In the genomic region with DNA sequence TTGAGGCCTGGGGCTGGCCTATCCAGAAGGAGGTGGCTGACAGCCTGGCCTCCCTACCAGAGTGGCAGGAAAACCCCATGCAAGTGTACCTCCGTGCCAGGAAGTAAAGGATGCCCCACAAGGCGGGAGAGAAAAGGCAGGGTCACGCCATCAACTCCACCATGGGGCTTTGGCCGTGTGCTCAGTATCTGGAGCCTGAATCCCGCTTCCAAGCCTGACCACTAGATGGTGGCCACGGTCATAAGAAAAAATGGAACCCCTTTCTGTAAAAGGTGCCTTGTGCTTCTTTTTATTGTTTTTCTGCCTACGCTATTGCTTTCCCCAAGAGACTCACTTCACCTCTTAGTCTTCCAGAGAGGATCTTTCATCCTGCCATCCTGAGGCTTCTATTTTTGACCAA, we compare ENCODE assay signal across 9 cellular contexts. TPM values are rescaled to one million over a fixed set of nuclear protein-coding genes. Genes with fewer than 3 reads are reported as not detected.
DNase-seq lines count a peak whose midpoint lies in the region; ATAC-seq and TF ChIP-seq lines count a peak whose summit lies in the region.
"Not testable (repeated sequence)": the region's sequence is repeated elsewhere in the genome, so short reads cannot be mapped to it uniquely, and the experiment has no call there.
"Had no signal": no experiment of that assay in that cellular context is flagged by ENCODE, and none has a peak within 500 bp of the region (broad histone marks: within the 10 kb centered on the region; RNA-seq: fewer than 3 reads in every experiment).

No MANE protein-coding gene starts in this region.

- not testable (repeated sequence) for H3K27ac Mint-ChIP-seq in stimulated activated memory B cell treated with anti-CD40 and anti-IgM and Interleukin-4, amounts not matched to agents 10 μg/mL and 1 μg/mL and 100 μg/mL, for 72 hours

- TF ChIP-seq CTCF in RWPE2 (IDR thresholded peaks at IDR 0.05; ENCODE audit: poor library complexity, severe bottlenecking), result not testable (repeated sequence)

- H3K4me1 ChIP-seq in RWPE2 (ENCODE audit: insufficient read depth, poor library complexity, severe bottlenecking), result not testable (repeated sequence)

- ATAC-seq in GM18498 (IDR thresholded peaks at IDR 0.05; ENCODE audit: unreplicated experiment) (peak; percentile 87), GM19043 (IDR thresholded peaks at IDR 0.05; ENCODE audit: low read depth, unreplicated experiment) (peak; percentile 80), GM21723 (IDR thresholded peaks at IDR 0.05; ENCODE audit: unreplicated experiment) (peak; percentile 61), HG02885 (IDR thresholded peaks at IDR 0.05; ENCODE audit: poor library complexity, unreplicated experiment) (peak; percentile 78), HG03196 (IDR thresholded peaks at IDR 0.05; ENCODE audit: unreplicated experiment) (peak; percentile 82), RWPE2 (ENCODE audit: low read depth) (peak; percentile 64), Right ventricle myocardium superior (ENCODE audit: poor library complexity) (peak; percentile 45)
- ATAC-seq in stimulated activated memory B cell treated with anti-CD40 and anti-IgM and Interleukin-4, amounts not matched to agents 10 μg/mL and 1 μg/mL and 100 μg/mL, for 72 hours, result peak; percentile 51

- H3K36me3 Mint-ChIP-seq in stimulated activated memory B cell treated with anti-CD40 and anti-IgM and Interleukin-4, amounts not matched to agents 10 μg/mL and 1 μg/mL and 100 μg/mL, for 72 hours, result peaks cover 12% of the 10 kb centered on the region

- DNase-seq in RWPE2 (ENCODE audit: low spot score); Right ventricle myocardium superior: not testable (repeated sequence)

- intact Hi-C loops in Right ventricle myocardium superior (cut with DNase I), result not testable (repeated sequence)

- not testable (repeated sequence) for H3K9me3 ChIP-seq in RWPE2 (ENCODE audit: severe bottlenecking)

- H3K27ac ChIP-seq in RWPE2 (ENCODE audit: poor library complexity, severe bottlenecking), result not testable (repeated sequence)

- H3K4me1 Mint-ChIP-seq in stimulated activated memory B cell treated with anti-CD40 and anti-IgM and Interleukin-4, amounts not matched to agents 10 μg/mL and 1 μg/mL and 100 μg/mL, for 72 hours, result not testable (repeated sequence)

- not testable (repeated sequence) for H3K27me3 ChIP-seq in RWPE2 (ENCODE audit: insufficient read depth, poor library complexity, severe bottlenecking)

- not testable (repeated sequence) for H3K9me3 Mint-ChIP-seq in stimulated activated memory B cell treated with anti-CD40 and anti-IgM and Interleukin-4, amounts not matched to agents 10 μg/mL and 1 μg/mL and 100 μg/mL, for 72 hours

- H3K4me3 Mint-ChIP-seq in stimulated activated memory B cell treated with anti-CD40 and anti-IgM and Interleukin-4, amounts not matched to agents 10 μg/mL and 1 μg/mL and 100 μg/mL, for 72 hours, result not testable (repeated sequence)

- not testable (repeated sequence) for H3K36me3 ChIP-seq in RWPE2 (ENCODE audit: low read depth)

- not testable (repeated sequence) for H3K4me3 ChIP-seq in RWPE2 (ENCODE audit: severe bottlenecking)

- not testable (repeated sequence) for H3K27me3 Mint-ChIP-seq in stimulated activated memory B cell treated with anti-CD40 and anti-IgM and Interleukin-4, amounts not matched to agents 10 μg/mL and 1 μg/mL and 100 μg/mL, for 72 hours

RNA-seq across cellular contexts. Expression of a gene that starts 29.9 kb away (rescaled TPM):
- total RNA-seq in Right ventricle myocardium superior, result 0.11 TPM
- total RNA-seq: endodermal cell had no signal
